Comparison of ENCODE assay signal across 8 cellular contexts in the genomic region with DNA sequence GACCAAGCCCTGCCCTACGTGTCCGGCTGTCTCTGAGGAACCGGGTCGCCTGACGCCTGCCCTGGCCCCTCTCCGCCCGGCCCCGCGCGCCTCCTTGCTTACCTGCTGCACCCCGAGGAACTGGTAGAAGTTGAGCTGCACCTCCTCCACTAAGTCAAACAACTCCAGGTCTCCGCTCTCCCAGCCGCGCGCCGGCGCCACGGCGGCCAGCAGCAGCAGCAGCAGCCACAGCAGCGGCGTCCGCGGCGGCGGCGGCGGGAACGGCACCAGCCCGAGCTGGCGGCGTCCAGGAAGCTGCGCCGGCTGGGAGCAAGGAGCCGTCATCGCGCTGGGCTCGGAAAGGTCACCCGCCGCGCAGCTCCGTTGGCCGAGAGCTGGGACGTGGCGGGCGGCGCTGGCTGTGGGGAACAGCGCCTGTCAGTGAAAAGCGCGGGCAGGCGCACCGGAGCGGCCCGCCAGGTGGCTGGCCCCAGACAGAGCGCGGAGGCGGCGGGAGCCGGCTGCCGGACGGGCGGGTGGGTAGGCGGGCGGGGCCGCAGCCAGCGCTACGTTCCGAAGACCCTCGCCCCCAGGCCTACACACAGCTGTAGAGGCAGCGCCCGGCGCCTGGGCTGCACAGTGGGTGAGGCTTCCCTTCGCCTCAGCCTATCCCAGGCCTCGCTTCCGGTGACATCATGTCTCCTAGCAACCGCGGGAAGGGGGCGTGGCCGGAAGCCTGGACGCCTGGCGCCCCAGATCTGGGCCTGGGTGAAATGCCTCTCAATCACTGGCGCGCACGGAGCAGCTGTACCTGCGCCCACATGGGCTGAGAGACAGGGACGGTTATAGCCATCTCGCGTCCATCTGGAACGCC. TPM values are rescaled to one million over a fixed set of nuclear protein-coding genes. Genes with fewer than 3 reads are reported as not detected.
DNase-seq lines count a peak whose midpoint lies in the region; ATAC-seq and TF ChIP-seq lines count a peak whose summit lies in the region.

A gene with protein sequence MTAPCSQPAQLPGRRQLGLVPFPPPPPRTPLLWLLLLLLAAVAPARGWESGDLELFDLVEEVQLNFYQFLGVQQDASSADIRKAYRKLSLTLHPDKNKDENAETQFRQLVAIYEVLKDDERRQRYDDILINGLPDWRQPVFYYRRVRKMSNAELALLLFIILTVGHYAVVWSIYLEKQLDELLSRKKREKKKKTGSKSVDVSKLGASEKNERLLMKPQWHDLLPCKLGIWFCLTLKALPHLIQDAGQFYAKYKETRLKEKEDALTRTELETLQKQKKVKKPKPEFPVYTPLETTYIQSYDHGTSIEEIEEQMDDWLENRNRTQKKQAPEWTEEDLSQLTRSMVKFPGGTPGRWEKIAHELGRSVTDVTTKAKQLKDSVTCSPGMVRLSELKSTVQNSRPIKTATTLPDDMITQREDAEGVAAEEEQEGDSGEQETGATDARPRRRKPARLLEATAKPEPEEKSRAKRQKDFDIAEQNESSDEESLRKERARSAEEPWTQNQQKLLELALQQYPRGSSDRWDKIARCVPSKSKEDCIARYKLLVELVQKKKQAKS (minus strand): TSS at position 620 of the 853 bp plus-strand sequence. CDS start 296 bp downstream, at position 324.

- H3K27me3 Mint-ChIP-seq in activated naive CD4-positive, alpha-beta T cell treated with anti-CD3 and anti-CD28 coated beads, Interleukin-2, amount 10 ng/mL, durations not matched to agents 7 days and 5 days = peaks cover 19% of the 10 kb centered on the region

- peak within 1 kb of the TSS; percentile 91 for H3K27ac Mint-ChIP-seq in activated naive CD4-positive, alpha-beta T cell treated with anti-CD3 and anti-CD28 coated beads, Interleukin-2, amount 10 ng/mL, durations not matched to agents 7 days and 5 days

- no peaks in the 10 kb centered on the region for H3K9me3 Mint-ChIP-seq in activated naive CD4-positive, alpha-beta T cell treated with anti-CD3 and anti-CD28 coated beads, Interleukin-2, amount 10 ng/mL, durations not matched to agents 7 days and 5 days

- ATAC-seq in HG02571 (IDR thresholded peaks at IDR 0.05; ENCODE audit: unreplicated experiment) (peak; percentile 97), gastroesophageal sphincter (peak; percentile 98)

- WGBS in gastroesophageal sphincter (ENCODE audit: low coverage in 1 of 2), 2 donors = 0% methylated on average over 9 of the region's 88 CpGs; no CpG with 5 or more reads in 1 of the 2 donors

- H3K9me3 ChIP-seq in SK-N-MC (ENCODE audit: low read depth, low read length) (no peaks in the 10 kb centered on the region), gastroesophageal sphincter (no peaks in the 10 kb centered on the region)

- H3K4me1 Mint-ChIP-seq in activated naive CD4-positive, alpha-beta T cell treated with anti-CD3 and anti-CD28 coated beads, Interleukin-2, amount 10 ng/mL, durations not matched to agents 7 days and 5 days = peaks cover 37% of the 10 kb centered on the region

- TF ChIP-seq CTCF in GM06990 (IDR thresholded peaks at IDR 0.05; ENCODE audit: insufficient read depth, low read length, poor library complexity, severe bottlenecking) (no peak), NB4 (IDR thresholded peaks at IDR 0.05; ENCODE audit: low read depth, low read length) (no peak), gastroesophageal sphincter (IDR thresholded peaks at IDR 0.05) (peak in 3 of 4 experiments; percentile 24 to 40 (median 38))

- peak within 1 kb of the TSS; percentile 87 for H3K4me3 Mint-ChIP-seq in activated naive CD4-positive, alpha-beta T cell treated with anti-CD3 and anti-CD28 coated beads, Interleukin-2, amount 10 ng/mL, durations not matched to agents 7 days and 5 days

- CTCF ChIA-PET in activated naive CD4-positive, alpha-beta T cell treated with anti-CD3 and anti-CD28 coated beads, Interleukin-2, amount 10 ng/mL, durations not matched to agents 7 days and 5 days (lab: Charles Lee) = interaction anchor here (1.0 to 2.1 kb wide), 4 partner anchors 10 to 985 kb away, joined by 3 to 6 read pairs (median 6); no protein-coding TSS in a partner anchor

- H3K4me3 ChIP-seq in GM06990 (replicated peaks; ENCODE audit: low read depth, low read length) (peak within 1 kb of the TSS; percentile 97), NB4 (ENCODE audit: low read depth, low read length) (peak within 1 kb of the TSS; percentile 81), SK-N-MC (peak within 1 kb of the TSS; percentile 79), gastroesophageal sphincter (peak within 1 kb of the TSS; percentile 55 to 89)

- H3K36me3 Mint-ChIP-seq in activated naive CD4-positive, alpha-beta T cell treated with anti-CD3 and anti-CD28 coated beads, Interleukin-2, amount 10 ng/mL, durations not matched to agents 7 days and 5 days = peaks cover 5% of the 10 kb centered on the region

- peaks cover 0 to 24% (median 5%) of the 10 kb centered on the region in 3 donors for H3K4me1 ChIP-seq in gastroesophageal sphincter

- DNase-seq in GM06990 (ENCODE audit: extremely low read depth, insufficient read length) = peak; percentile 97
- DNase-seq in NB4 (ENCODE audit: low read depth) = peak; percentile 92
- DNase-seq in SK-N-MC (ENCODE audit: low read depth, low spot score) = no peak
- DNase-seq in activated naive CD4-positive, alpha-beta T cell treated with anti-CD3 and anti-CD28 coated beads, Interleukin-2, amount 10 ng/mL, durations not matched to agents 7 days and 5 days = peak; percentile 98
- peak; percentile 63 for DNase-seq in non-pigmented ciliary epithelial cell (ENCODE audit: low read depth)
- DNase-seq in superior temporal gyrus (ENCODE audit: extremely low spot score) = peak; percentile 99

- H3K36me3 ChIP-seq in GM06990 (ENCODE audit: control insufficient read depth, insufficient read depth, low read length) = no peaks in the 10 kb centered on the region
- no peaks in the 10 kb centered on the region for H3K36me3 ChIP-seq in SK-N-MC (ENCODE audit: insufficient read depth, low read length)
- no peaks in the 10 kb centered on the region for H3K36me3 ChIP-seq in gastroesophageal sphincter

- H3K27ac ChIP-seq in SK-N-MC (no peak within 1 kb of the TSS), gastroesophageal sphincter (peak within 1 kb of the TSS; percentile 81 to 99 (median 97))

- TF ChIP-seq EP300 in gastroesophageal sphincter (IDR thresholded peaks at IDR 0.05) = no peak

- peak; percentile 57 for TF ChIP-seq POLR2A in NB4 (IDR thresholded peaks at IDR 0.05; ENCODE audit: extremely low read depth, insufficient read length)
- peak; percentile 86 to 91 for TF ChIP-seq POLR2A in gastroesophageal sphincter (IDR thresholded peaks at IDR 0.05)

- peak within 1 kb of the TSS; percentile 55 for H3K9ac ChIP-seq in SK-N-MC (ENCODE audit: insufficient read length)

- H3K27me3 ChIP-seq in GM06990 (replicated peaks; ENCODE audit: control insufficient read depth, insufficient read depth, low read length) (no peaks in the 10 kb centered on the region), gastroesophageal sphincter (no peaks in the 10 kb centered on the region)

RNA-seq across cellular contexts. Expression of the gene that starts here (rescaled TPM):
- total RNA-seq in gastroesophageal sphincter = 10 to 100 TPM; 40.8 to 87.0 (median 65.4) TPM

Comparison
In these comparisons a context has a peak if more than half of its experiments do, and no peak if none do; other contexts are left out.
1. CTCF ChIP-seq: peak in gastroesophageal sphincter (3 of 4); none in GM06990 (single experiment) and NB4 (single experiment).
2. Peak in every context shown above with its lines, with median percentiles within 50 percentile points of each other: H3K4me3 ChIP-seq.